In the genomic region with DNA sequence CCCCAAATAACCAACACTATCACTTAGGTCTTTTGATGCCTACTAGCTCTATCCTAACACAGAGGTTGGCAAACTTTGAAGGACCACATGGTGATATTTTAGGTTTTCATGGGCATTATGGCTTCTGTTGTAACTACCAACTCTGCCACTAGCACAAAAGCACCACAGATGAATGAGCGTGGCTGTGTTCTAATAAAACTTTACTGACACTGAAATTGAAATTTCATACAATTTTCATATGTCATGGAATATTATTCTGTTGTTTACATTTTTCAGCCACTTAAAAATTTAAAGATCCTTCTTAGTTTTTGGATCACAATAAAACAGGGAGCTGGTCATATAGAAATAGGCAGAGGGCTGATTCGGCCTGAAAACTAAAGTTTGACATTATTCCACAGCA, we compare ENCODE assay signal across 6 cellular contexts.
"Had no signal": no experiment of that assay in that cellular context is flagged by ENCODE, and none has a peak within 500 bp of the region (broad histone marks: within the 10 kb centered on the region; RNA-seq: fewer than 3 reads in every experiment).

No MANE protein-coding gene starts in this region.

- FAIRE-seq: GM12891, GM12892, GM18507, GM19239 had no signal

- DNase-seq: GDM1, GF-D8 had no signal
